Comparison of ENCODE assay signal across 16 cellular contexts in the genomic region with DNA sequence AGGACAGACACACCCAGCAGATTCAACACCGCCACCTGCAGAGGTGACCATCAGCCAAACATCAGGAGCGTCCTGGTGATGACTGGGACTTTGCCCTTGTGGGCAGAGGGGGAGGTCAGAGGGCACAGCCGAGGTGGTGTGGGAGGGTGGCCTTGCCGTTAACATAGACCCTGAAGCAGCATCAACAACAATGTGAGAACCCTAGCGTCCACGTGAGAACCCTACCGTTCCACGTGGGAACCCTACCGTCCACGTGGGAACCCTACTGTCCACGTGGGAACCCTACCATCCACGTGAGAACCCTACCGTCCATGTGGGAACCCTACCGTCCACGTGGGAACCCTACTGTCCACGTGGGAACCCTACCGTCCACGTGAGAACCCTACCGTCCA.
A peak's percentile ranks its signal among the peaks of the same experiment; 100 is the strongest.
DNase-seq lines count a peak whose midpoint lies in the region; ATAC-seq, FAIRE-seq and TF ChIP-seq lines count a peak whose summit lies in the region.
"Had no signal": no experiment of that assay in that cellular context is flagged by ENCODE, and none has a peak within 500 bp of the region (broad histone marks: within the 10 kb centered on the region; RNA-seq: fewer than 3 reads in every experiment).

No MANE protein-coding gene starts in this region.

- H3K36me3 Mint-ChIP-seq in activated naive CD8-positive, alpha-beta T cell treated with anti-CD3 and anti-CD28 coated beads, Interleukin-2, amount 10 ng/mL, durations not matched to agents 7 days and 5 days, result no peaks in the 10 kb centered on the region
- no peaks in the 10 kb centered on the region for H3K36me3 Mint-ChIP-seq in activated naive CD8-positive, alpha-beta T cell treated with anti-CD3 and anti-CD28 coated beads for 36 hours
- H3K36me3 Mint-ChIP-seq in activated naive CD4-positive, alpha-beta T cell treated with anti-CD3 and anti-CD28 coated beads, Interleukin-2, amount 10 ng/mL, durations not matched to agents 7 days and 5 days, result no peaks in the 10 kb centered on the region
- H3K36me3 Mint-ChIP-seq: CD8-positive, alpha-beta memory T cell had no signal

- peak; percentile 7 for DNase-seq in activated naive CD8-positive, alpha-beta T cell treated with anti-CD3 and anti-CD28 coated beads, Interleukin-2, amount 10 ng/mL, durations not matched to agents 7 days and 5 days
- no peak for DNase-seq in activated naive CD8-positive, alpha-beta T cell treated with anti-CD3 and anti-CD28 coated beads for 36 hours
- DNase-seq in H7, result peak; percentile 22
- DNase-seq in HepG2 (ENCODE audit: low spot score), result no peak
- DNase-seq in trophoblast cell, result no peak
- no peak for DNase-seq in cerebellar nuclear complex (lab: John Stamatoyannopoulos, UW)
- DNase-seq in activated naive CD4-positive, alpha-beta T cell treated with anti-CD3 and anti-CD28 coated beads, Interleukin-2, amount 10 ng/mL, durations not matched to agents 7 days and 5 days, result no peak
- DNase-seq: 8988T; AML-193; Caco-2; CD8-positive, alpha-beta memory T cell; DMS 273 treated with DMSO at 0.1 percent for 48 hours had no signal

- TF ChIP-seq RAD21 in HepG2 (CRISPR knock-in tag; IDR thresholded peaks at IDR 0.05), result no peak

- H3K4me3 Mint-ChIP-seq in activated naive CD8-positive, alpha-beta T cell treated with anti-CD3 and anti-CD28 coated beads, Interleukin-2, amount 10 ng/mL, durations not matched to agents 7 days and 5 days, result no peak overlapping the region
- no peak overlapping the region for H3K4me3 Mint-ChIP-seq in activated naive CD8-positive, alpha-beta T cell treated with anti-CD3 and anti-CD28 coated beads for 36 hours
- no peak overlapping the region for H3K4me3 Mint-ChIP-seq in activated naive CD4-positive, alpha-beta T cell treated with anti-CD3 and anti-CD28 coated beads, Interleukin-2, amount 10 ng/mL, durations not matched to agents 7 days and 5 days
- H3K4me3 Mint-ChIP-seq: CD8-positive, alpha-beta memory T cell; GM23338 had no signal

- intact Hi-C loops in HepG2 (cut with micrococcal nuclease; ENCODE audit: unreplicated experiment), result no loop called here

- H3K79me2 ChIP-seq in HepG2 (ENCODE audit: insufficient read depth, low read length) (no peaks in the 10 kb centered on the region), trophoblast cell (ENCODE audit: control insufficient read depth, insufficient read depth, low read length, poor library complexity) (no peaks in the 10 kb centered on the region)

- H3K4me3 ChIP-seq in H7 (ENCODE audit: insufficient read depth, low read depth, low read length) (no peak overlapping the region), HepG2 (replicated peaks in 1 of 3; ENCODE audit: insufficient read depth in 1 of 3, low read depth in 2 of 3, low read length in 3 of 3) (no peak overlapping the region), trophoblast cell (ENCODE audit: low read depth, low read length) (peak overlapping the region; percentile 52)
- H3K4me3 ChIP-seq: BLaER1, GM12878, GM23338, HAP-1 had no signal

- H3K27me3 Mint-ChIP-seq in activated naive CD8-positive, alpha-beta T cell treated with anti-CD3 and anti-CD28 coated beads, Interleukin-2, amount 10 ng/mL, durations not matched to agents 7 days and 5 days, result no peaks in the 10 kb centered on the region
- peaks cover 3% of the 10 kb centered on the region for H3K27me3 Mint-ChIP-seq in activated naive CD8-positive, alpha-beta T cell treated with anti-CD3 and anti-CD28 coated beads for 36 hours
- H3K27me3 Mint-ChIP-seq in activated naive CD4-positive, alpha-beta T cell treated with anti-CD3 and anti-CD28 coated beads, Interleukin-2, amount 10 ng/mL, durations not matched to agents 7 days and 5 days, result no peaks in the 10 kb centered on the region

- no peaks in the 10 kb centered on the region for H3K36me3 ChIP-seq in H7 (replicated peaks; ENCODE audit: control insufficient read depth, insufficient read depth, low read length)
- no peaks in the 10 kb centered on the region for H3K36me3 ChIP-seq in HepG2 (replicated peaks in 1 of 2; ENCODE audit: control insufficient read depth in 1 of 2, insufficient read depth in 2 of 2, low read length in 2 of 2)
- no peaks in the 10 kb centered on the region for H3K36me3 ChIP-seq in trophoblast cell (ENCODE audit: control insufficient read depth in 1 of 2, insufficient read depth in 2 of 2, low read length in 2 of 2)
- H3K36me3 ChIP-seq: BLaER1, HAP-1 had no signal

- H3K9me3 Mint-ChIP-seq in activated naive CD8-positive, alpha-beta T cell treated with anti-CD3 and anti-CD28 coated beads, Interleukin-2, amount 10 ng/mL, durations not matched to agents 7 days and 5 days, result no peaks in the 10 kb centered on the region
- no peaks in the 10 kb centered on the region for H3K9me3 Mint-ChIP-seq in activated naive CD8-positive, alpha-beta T cell treated with anti-CD3 and anti-CD28 coated beads for 36 hours
- H3K9me3 Mint-ChIP-seq in activated naive CD4-positive, alpha-beta T cell treated with anti-CD3 and anti-CD28 coated beads, Interleukin-2, amount 10 ng/mL, durations not matched to agents 7 days and 5 days, result no peaks in the 10 kb centered on the region
- H3K9me3 Mint-ChIP-seq: CD8-positive, alpha-beta memory T cell; GM23338 had no signal

- no peak overlapping the region for H2BK120ac ChIP-seq in trophoblast cell (ENCODE audit: insufficient read depth, low read length, poor library complexity)

- H2AFZ ChIP-seq in HepG2 (ENCODE audit: low read length), result no peak overlapping the region
- no peak overlapping the region for H2AFZ ChIP-seq in trophoblast cell (ENCODE audit: insufficient read depth, low read length, poor library complexity)
- H2AFZ ChIP-seq: GM23338 had no signal

- no peak overlapping the region for H4K91ac ChIP-seq in trophoblast cell (ENCODE audit: low read depth, low read length)

- no peak overlapping the region for H3K23ac ChIP-seq in trophoblast cell (ENCODE audit: low read length)

- H3K4me1 Mint-ChIP-seq in activated naive CD8-positive, alpha-beta T cell treated with anti-CD3 and anti-CD28 coated beads, Interleukin-2, amount 10 ng/mL, durations not matched to agents 7 days and 5 days, result no peaks in the 10 kb centered on the region
- no peaks in the 10 kb centered on the region for H3K4me1 Mint-ChIP-seq in activated naive CD8-positive, alpha-beta T cell treated with anti-CD3 and anti-CD28 coated beads for 36 hours
- H3K4me1 Mint-ChIP-seq in activated naive CD4-positive, alpha-beta T cell treated with anti-CD3 and anti-CD28 coated beads, Interleukin-2, amount 10 ng/mL, durations not matched to agents 7 days and 5 days, result no peaks in the 10 kb centered on the region
- H3K4me1 Mint-ChIP-seq: CD8-positive, alpha-beta memory T cell had no signal

- peaks cover 25% of the 10 kb centered on the region for H3K4me1 ChIP-seq in HepG2 (ENCODE audit: insufficient read depth, low read length)
- H3K4me1 ChIP-seq in trophoblast cell (ENCODE audit: control insufficient read depth in 1 of 2, insufficient read depth in 2 of 2, low read length in 2 of 2), result peaks cover 0 to 2% of the 10 kb centered on the region in 2 experiments
- H3K4me1 ChIP-seq: Caco-2, HAP-1 had no signal

- H3K27ac Mint-ChIP-seq in activated naive CD8-positive, alpha-beta T cell treated with anti-CD3 and anti-CD28 coated beads, Interleukin-2, amount 10 ng/mL, durations not matched to agents 7 days and 5 days, result no peak overlapping the region
- no peak overlapping the region for H3K27ac Mint-ChIP-seq in activated naive CD8-positive, alpha-beta T cell treated with anti-CD3 and anti-CD28 coated beads for 36 hours
- H3K27ac Mint-ChIP-seq in activated naive CD4-positive, alpha-beta T cell treated with anti-CD3 and anti-CD28 coated beads, Interleukin-2, amount 10 ng/mL, durations not matched to agents 7 days and 5 days, result no peak overlapping the region
- H3K27ac Mint-ChIP-seq: CD8-positive, alpha-beta memory T cell; GM23338 had no signal

- no peak overlapping the region for H3K18ac ChIP-seq in trophoblast cell (ENCODE audit: low read length)

- no peak overlapping the region for H3K4me2 ChIP-seq in HepG2 (ENCODE audit: low read depth, low read length)
- no peak overlapping the region for H3K4me2 ChIP-seq in trophoblast cell (ENCODE audit: low read length)
- H3K4me2 ChIP-seq: BLaER1, GM23338 had no signal

- no peaks in the 10 kb centered on the region for H3K79me1 ChIP-seq in trophoblast cell (ENCODE audit: low read length)

- no peak overlapping the region for H3K4ac ChIP-seq in trophoblast cell (ENCODE audit: low read depth, low read length)

- no peak overlapping the region for H4K8ac ChIP-seq in trophoblast cell (ENCODE audit: low read depth, low read length)

- H2BK12ac ChIP-seq in trophoblast cell (ENCODE audit: low read length), result no peak overlapping the region

- 63% methylated on average over 13 of the region's 19 CpGs for WGBS in HepG2 (ENCODE audit: low lambda C conversion rate)
- no CpG with 5 or more reads among the region's 19 CpGs for WGBS in trophoblast cell (ENCODE audit: extremely low coverage, insufficient coverage, insufficient read length)

- H4K12ac ChIP-seq in trophoblast cell (ENCODE audit: low read depth, low read length), result no peak overlapping the region

- H3K27ac ChIP-seq in HepG2 (ENCODE audit: extremely low read length, insufficient read depth, low read length), result no peak overlapping the region
- no peak overlapping the region for H3K27ac ChIP-seq in trophoblast cell (ENCODE audit: low read depth, low read length)
- H3K27ac ChIP-seq: BLaER1 had no signal

- BruUV-seq in HepG2 (replicated peaks; lab: Mats Ljungman, UMichigan), result no TSS peak

- no peak overlapping the region for H3K14ac ChIP-seq in trophoblast cell (ENCODE audit: low read length)

- in situ Hi-C loops in HepG2 (cut with HindIII; ENCODE audit: extremely low pct_ligation_motif_present, low pct_unique_long_range_greater_than_20kb), result no loop called here

- H3K27me3 ChIP-seq in H7 (ENCODE audit: control insufficient read depth, insufficient read depth, low read length) (no peaks in the 10 kb centered on the region), HepG2 (ENCODE audit: control insufficient read depth in 1 of 2, insufficient read depth in 2 of 2, low read length in 2 of 2) (peaks cover 1 to 28% of the 10 kb centered on the region in 2 experiments; a peak in 4 of 5 replicates), trophoblast cell (ENCODE audit: insufficient read depth, low read length) (no peaks in the 10 kb centered on the region)
- H3K27me3 ChIP-seq: BLaER1 had no signal

- no peak overlapping the region for H2AK5ac ChIP-seq in trophoblast cell (ENCODE audit: low read length)

- H3K9me3 ChIP-seq in HepG2 (ENCODE audit: low read length) (no peaks in the 10 kb centered on the region), trophoblast cell (ENCODE audit: insufficient read depth, low read depth, low read length) (peaks cover 4% of the 10 kb centered on the region)
- H3K9me3 ChIP-seq: BLaER1, Caco-2, HAP-1 had no signal

- TF ChIP-seq EP300 in HepG2 (IDR thresholded peaks at IDR 0.05; ENCODE audit: low read depth in 2 of 2, low read length in 2 of 2) (no peak), HepG2 (CRISPR knock-in tag; IDR thresholded peaks at IDR 0.05; ENCODE audit: borderline replicate concordance) (no peak)

- FAIRE-seq in HepG2 (lab: Jason Lieb, UNC), result no peak
- FAIRE-seq: GM12878 had no signal

- H2BK5ac ChIP-seq in trophoblast cell (ENCODE audit: low read depth, low read length, poor library complexity), result no peak overlapping the region

- no peaks in the 10 kb centered on the region for H4K20me1 ChIP-seq in HepG2 (ENCODE audit: insufficient read depth, low read length)
- H4K20me1 ChIP-seq: BLaER1 had no signal

- ATAC-seq in activated naive CD8-positive, alpha-beta T cell treated with anti-CD3 and anti-CD28 coated beads, Interleukin-2, amount 10 ng/mL, durations not matched to agents 7 days and 5 days (ENCODE audit: low read depth), result no peak
- no peak for ATAC-seq in HepG2
- ATAC-seq: GM12878, GM23338 had no signal

- H3K9ac ChIP-seq in HepG2 (ENCODE audit: insufficient read depth, low read depth, low read length) (no peak overlapping the region), trophoblast cell (ENCODE audit: low read length) (no peak overlapping the region)
- H3K9ac ChIP-seq: BLaER1 had no signal

- CTCF ChIA-PET in HepG2 (lab: Yijun Ruan, JAX; ENCODE audit: low intra/inter-chr PET ratio, low total read pairs), result no interaction called here
- CTCF ChIA-PET in activated naive CD4-positive, alpha-beta T cell treated with anti-CD3 and anti-CD28 coated beads, Interleukin-2, amount 10 ng/mL, durations not matched to agents 7 days and 5 days (lab: Charles Lee), result no interaction called here

- no peak for TF ChIP-seq CTCF in HepG2 (CRISPR knock-in tag; IDR thresholded peaks at IDR 0.05)

- TF ChIP-seq POLR2A in HepG2 (IDR thresholded peaks at IDR 0.05; ENCODE audit: insufficient read depth in 1 of 2, low read depth in 2 of 2, low read length in 2 of 2), result no peak

- POLR2A ChIA-PET in activated naive CD8-positive, alpha-beta T cell treated with anti-CD3 and anti-CD28 coated beads, Interleukin-2, amount 10 ng/mL, durations not matched to agents 7 days and 5 days (lab: Charles Lee), result no interaction called here
- POLR2A ChIA-PET in HepG2 (lab: Yijun Ruan, JAX), result no interaction called here

Comparison
In these comparisons a context has a peak if more than half of its experiments do, and no peak if none do; other contexts are left out.
1. DNase-seq: peak in activated naive CD8-positive, alpha-beta T cell treated with anti-CD3 and anti-CD28 coated beads, Interleukin-2, amount 10 ng/mL, durations not matched to agents 7 days and 5 days (single experiment) and H7 (single experiment); none in activated naive CD8-positive, alpha-beta T cell treated with anti-CD3 and anti-CD28 coated beads for 36 hours (single experiment), HepG2 (single experiment), trophoblast cell (0 of 2), cerebellar nuclear complex (0 of 2) and activated naive CD4-positive, alpha-beta T cell treated with anti-CD3 and anti-CD28 coated beads, Interleukin-2, amount 10 ng/mL, durations not matched to agents 7 days and 5 days (single experiment).